Comparison of ENCODE assay signal across 1 cellular context in genomic region chr5:34189752-34190411, GRCh38.
A peak's percentile ranks its signal among the peaks of the same experiment; 100 is the strongest.
TF ChIP-seq lines count a peak whose summit lies in the region.
"Not testable (repeated sequence)": the region's sequence is repeated elsewhere in the genome, so short reads cannot be mapped to it uniquely, and the experiment has no call there.

No MANE protein-coding gene starts in this region.

TF ChIP-seq in HepG2, 621 proteins besides CTCF, POLR2A, EP300 and RAD21 (continued from another document):
- TF ChIP-seq, protein P1, sequence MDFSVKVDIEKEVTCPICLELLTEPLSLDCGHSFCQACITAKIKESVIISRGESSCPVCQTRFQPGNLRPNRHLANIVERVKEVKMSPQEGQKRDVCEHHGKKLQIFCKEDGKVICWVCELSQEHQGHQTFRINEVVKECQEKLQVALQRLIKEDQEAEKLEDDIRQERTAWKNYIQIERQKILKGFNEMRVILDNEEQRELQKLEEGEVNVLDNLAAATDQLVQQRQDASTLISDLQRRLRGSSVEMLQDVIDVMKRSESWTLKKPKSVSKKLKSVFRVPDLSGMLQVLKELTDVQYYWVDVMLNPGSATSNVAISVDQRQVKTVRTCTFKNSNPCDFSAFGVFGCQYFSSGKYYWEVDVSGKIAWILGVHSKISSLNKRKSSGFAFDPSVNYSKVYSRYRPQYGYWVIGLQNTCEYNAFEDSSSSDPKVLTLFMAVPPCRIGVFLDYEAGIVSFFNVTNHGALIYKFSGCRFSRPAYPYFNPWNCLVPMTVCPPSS (IDR thresholded peaks at IDR 0.05) = peak; percentile 60; the same call in 1 of the 2 replicates
- TF ChIP-seq FOXA1 (IDR thresholded peaks at IDR 0.05) = 0 out of 2 replicates have a peak, but pooled peaks have one; percentile 6
- TF ChIP-seq FOXA1 (CRISPR knock-in tag; IDR thresholded peaks at IDR 0.05) = not testable (repeated sequence)
- TF ChIP-seq SMARCE1 (IDR thresholded peaks at IDR 0.05; ENCODE audit: borderline replicate concordance) = peak; percentile 48; the same call in 1 of the 2 replicates
- 0 out of 2 replicates have a peak, but pooled peaks have one; percentile 78 for TF ChIP-seq IKZF1 (IDR thresholded peaks at IDR 0.05)
- TF ChIP-seq ZNF282 (IDR thresholded peaks at IDR 0.05; ENCODE audit: partially characterized antibody) = peak; percentile 77
- TF ChIP-seq, protein P2, sequence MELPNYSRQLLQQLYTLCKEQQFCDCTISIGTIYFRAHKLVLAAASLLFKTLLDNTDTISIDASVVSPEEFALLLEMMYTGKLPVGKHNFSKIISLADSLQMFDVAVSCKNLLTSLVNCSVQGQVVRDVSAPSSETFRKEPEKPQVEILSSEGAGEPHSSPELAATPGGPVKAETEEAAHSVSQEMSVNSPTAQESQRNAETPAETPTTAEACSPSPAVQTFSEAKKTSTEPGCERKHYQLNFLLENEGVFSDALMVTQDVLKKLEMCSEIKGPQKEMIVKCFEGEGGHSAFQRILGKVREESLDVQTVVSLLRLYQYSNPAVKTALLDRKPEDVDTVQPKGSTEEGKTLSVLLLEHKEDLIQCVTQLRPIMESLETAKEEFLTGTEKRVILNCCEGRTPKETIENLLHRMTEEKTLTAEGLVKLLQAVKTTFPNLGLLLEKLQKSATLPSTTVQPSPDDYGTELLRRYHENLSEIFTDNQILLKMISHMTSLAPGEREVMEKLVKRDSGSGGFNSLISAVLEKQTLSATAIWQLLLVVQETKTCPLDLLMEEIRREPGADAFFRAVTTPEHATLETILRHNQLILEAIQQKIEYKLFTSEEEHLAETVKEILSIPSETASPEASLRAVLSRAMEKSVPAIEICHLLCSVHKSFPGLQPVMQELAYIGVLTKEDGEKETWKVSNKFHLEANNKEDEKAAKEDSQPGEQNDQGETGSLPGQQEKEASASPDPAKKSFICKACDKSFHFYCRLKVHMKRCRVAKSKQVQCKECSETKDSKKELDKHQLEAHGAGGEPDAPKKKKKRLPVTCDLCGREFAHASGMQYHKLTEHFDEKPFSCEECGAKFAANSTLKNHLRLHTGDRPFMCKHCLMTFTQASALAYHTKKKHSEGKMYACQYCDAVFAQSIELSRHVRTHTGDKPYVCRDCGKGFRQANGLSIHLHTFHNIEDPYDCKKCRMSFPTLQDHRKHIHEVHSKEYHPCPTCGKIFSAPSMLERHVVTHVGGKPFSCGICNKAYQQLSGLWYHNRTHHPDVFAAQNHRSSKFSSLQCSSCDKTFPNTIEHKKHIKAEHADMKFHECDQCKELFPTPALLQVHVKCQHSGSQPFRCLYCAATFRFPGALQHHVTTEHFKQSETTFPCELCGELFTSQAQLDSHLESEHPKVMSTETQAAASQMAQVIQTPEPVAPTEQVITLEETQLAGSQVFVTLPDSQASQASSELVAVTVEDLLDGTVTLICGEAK (IDR thresholded peaks at IDR 0.05) = peak; percentile 5; the same call in 1 of the 2 replicates
- TF ChIP-seq, protein P2 (CRISPR knock-in tag; IDR thresholded peaks at IDR 0.05) = not testable (repeated sequence)
- peak; percentile 29; the same call in 1 of the 2 replicates for TF ChIP-seq TBX3 (IDR thresholded peaks at IDR 0.05; ENCODE audit: borderline replicate concordance)
- 0 out of 2 replicates have a peak, but pooled peaks have one; percentile 23 for TF ChIP-seq NBN (conservative IDR thresholded peaks at IDR 0.05)
